8 cellular contexts compared by ENCODE assay signal in the genomic region with DNA sequence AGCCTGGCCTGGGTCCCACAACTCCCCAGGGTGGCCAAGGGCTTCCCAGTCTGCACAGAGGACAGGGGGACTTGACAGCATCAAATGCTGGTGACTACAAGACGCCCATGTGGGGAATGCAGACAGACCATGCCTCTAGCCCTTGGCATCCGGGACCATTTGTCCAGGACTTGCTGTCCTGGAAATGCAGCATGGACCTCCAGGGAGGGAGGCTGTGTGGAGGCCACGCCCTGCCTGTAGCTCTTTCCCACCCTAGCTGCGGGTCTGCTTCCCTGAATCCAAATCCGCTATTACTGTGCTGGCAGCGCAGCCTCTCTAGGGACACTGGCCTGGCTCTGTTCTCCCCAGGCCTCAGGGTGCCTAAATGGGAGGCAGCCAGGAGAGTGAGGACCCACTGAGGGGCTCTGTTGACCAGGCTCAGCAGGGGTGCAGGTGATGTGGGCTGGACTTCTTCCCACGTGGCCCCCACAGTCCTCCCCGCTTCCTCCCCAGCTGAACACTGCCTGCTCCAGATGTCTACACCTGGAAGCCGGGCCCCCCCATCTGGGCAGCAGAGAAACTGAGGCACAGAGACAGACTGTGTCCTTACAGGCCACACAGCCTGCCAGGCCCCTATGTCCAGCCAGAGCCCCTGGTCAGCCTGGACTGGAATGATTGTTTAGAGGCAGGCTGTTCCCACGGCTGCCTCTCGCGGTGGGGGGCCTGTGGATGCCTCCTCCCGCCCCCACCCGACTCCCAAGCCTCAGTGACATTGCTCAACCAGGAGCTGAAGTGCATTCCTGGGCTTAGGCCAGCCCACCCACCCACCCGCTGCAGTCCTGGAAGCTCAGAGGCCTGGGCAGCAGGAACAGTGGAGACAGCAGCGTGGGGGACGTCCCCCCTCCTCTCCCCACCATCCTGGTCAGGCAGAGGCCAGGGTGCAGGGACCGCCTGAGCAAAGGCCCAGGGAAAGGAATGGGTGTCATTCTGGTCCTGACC. TPM values are rescaled to one million over a fixed set of nuclear protein-coding genes. Genes with fewer than 3 reads are reported as not detected.
A peak's percentile ranks its signal among the peaks of the same experiment; 100 is the strongest.
DNase-seq lines count a peak whose midpoint lies in the region; ATAC-seq and TF ChIP-seq lines count a peak whose summit lies in the region.
"Not testable (repeated sequence)": the region's sequence is repeated elsewhere in the genome, so short reads cannot be mapped to it uniquely, and the experiment has no call there.

No MANE protein-coding gene starts in this region.

- 39 to 54% methylated on average over 18 of the region's 18 CpGs for WGBS in heart right ventricle, 2 donors
- WGBS in lung, 2 donors = 49 to 62% methylated on average over 18 of the region's 18 CpGs
- WGBS in thymus = 92% methylated on average over 18 of the region's 18 CpGs

- H3K9ac ChIP-seq in duodenal mucosa (ENCODE audit: low read depth in 1 of 2, low read length in 2 of 2); rectal smooth muscle tissue (ENCODE audit: low read length): not testable (repeated sequence)

- intact Hi-C loops in ascending aorta (cut with DNase I) = loop anchor here (10.0 kb wide), 1 partner anchor 141 kb away; no protein-coding TSS in a partner anchor
- intact Hi-C loops in heart right ventricle (cut with DNase I) = loop anchor here in 9 of 10 donors (2.0 to 10.0 kb wide), 5 partner anchors 39 to 261 kb away; a partner anchor contains a TSS

- DNase-seq in AG09309 (ENCODE audit: low read depth) (peak; percentile 24), NB4 (ENCODE audit: low read depth) (peak; percentile 31), ascending aorta (ENCODE audit: low spot score in 2 of 2) (peak in 1 of 2 donors; percentile 92), heart right ventricle (peak; percentile 72 to 82), lung (ENCODE audit: low spot score) (peak; percentile 63)

- peaks cover 18 to 34% of the 10 kb centered on the region in 2 donors for H3K4me1 ChIP-seq in ascending aorta
- peaks cover 4 to 14% of the 10 kb centered on the region in 2 donors for H3K4me1 ChIP-seq in duodenal mucosa (ENCODE audit: control insufficient read depth in 1 of 2, insufficient read depth in 2 of 2, low read length in 2 of 2)
- H3K4me1 ChIP-seq in heart right ventricle = peaks cover 14 to 60% (median 53%) of the 10 kb centered on the region in 9 donors
- peaks cover 0 to 19% of the 10 kb centered on the region in 2 donors for H3K4me1 ChIP-seq in lung (ENCODE audit: control insufficient read depth in 2 of 2, insufficient read depth in 2 of 2, low read length in 2 of 2)
- not testable (repeated sequence) for H3K4me1 ChIP-seq in rectal smooth muscle tissue (ENCODE audit: control insufficient read depth, insufficient read depth, low read length)
- peaks cover 19% of the 10 kb centered on the region for H3K4me1 ChIP-seq in thymus (ENCODE audit: control insufficient read depth, insufficient read depth, low read length)

- H3K27ac ChIP-seq in ascending aorta (peak overlapping the region; percentile 92 to 93), duodenal mucosa (ENCODE audit: low read depth, low read length) (peak overlapping the region; percentile 50), heart right ventricle (peak overlapping the region; percentile 75 to 94 (median 84)), lung (ENCODE audit: low read depth in 1 of 2, low read length in 1 of 2) (peak overlapping the region; percentile 60 to 90), rectal smooth muscle tissue (ENCODE audit: low read depth, low read length) (peak overlapping the region; percentile 55), thymus (ENCODE audit: low read depth) (peak overlapping the region; percentile 60)

- H3K9me3 ChIP-seq in ascending aorta; duodenal mucosa (ENCODE audit: control insufficient read depth in 1 of 2, low read length in 2 of 2); heart right ventricle; lung (ENCODE audit: control insufficient read depth in 2 of 2, insufficient read depth in 1 of 2, low read length in 1 of 2); thymus (ENCODE audit: control insufficient read depth): not testable (repeated sequence)

- H3K4me3 ChIP-seq in AG09309 (ENCODE audit: control insufficient read depth, low read depth, low read length); NB4 (ENCODE audit: low read depth, low read length); lung; thymus (ENCODE audit: low read length): not testable (repeated sequence)
- H3K4me3 ChIP-seq in ascending aorta (peak overlapping the region in 1 of 2 donors; percentile 11), duodenal mucosa (ENCODE audit: low read depth in 1 of 2, low read length in 2 of 2) (peak overlapping the region in 1 of 2 donors; percentile 16), heart right ventricle (peak overlapping the region in 9 of 10 donors; percentile 21 to 51 (median 44)), rectal smooth muscle tissue (ENCODE audit: low read length) (peak overlapping the region; percentile 27)

- ATAC-seq in heart right ventricle (peak; percentile 62 to 94 (median 86)), lung (ENCODE audit: insufficient read depth, low FRiP score) (peak; percentile 27)

- not testable (repeated sequence) for TF ChIP-seq CTCF in AG09309 (IDR thresholded peaks at IDR 0.05; ENCODE audit: control insufficient read depth, insufficient read depth, low read depth, low read length, missing control alignments); NB4 (IDR thresholded peaks at IDR 0.05; ENCODE audit: low read depth, low read length); ascending aorta (IDR thresholded peaks at IDR 0.05); heart right ventricle (IDR thresholded peaks at IDR 0.05); lung (IDR thresholded peaks at IDR 0.05; ENCODE audit: control extremely low read depth, extremely low read depth)

- TF ChIP-seq POLR2A in NB4 (IDR thresholded peaks at IDR 0.05; ENCODE audit: extremely low read depth, insufficient read length) = not testable (repeated sequence)

- not testable (repeated sequence) for H3K36me3 ChIP-seq in ascending aorta; duodenal mucosa (ENCODE audit: control insufficient read depth in 1 of 2, insufficient read depth in 2 of 2, low read length in 2 of 2); heart right ventricle; lung (ENCODE audit: control insufficient read depth in 2 of 2, insufficient read depth in 2 of 2, low read length in 2 of 2); rectal smooth muscle tissue (ENCODE audit: control insufficient read depth, insufficient read depth, low read length); thymus (ENCODE audit: control insufficient read depth, insufficient read depth)

- H3K27me3 ChIP-seq in ascending aorta; duodenal mucosa (ENCODE audit: control insufficient read depth in 1 of 2, insufficient read depth in 2 of 2, low read length in 2 of 2); heart right ventricle; lung (ENCODE audit: control insufficient read depth, insufficient read depth); rectal smooth muscle tissue (ENCODE audit: control insufficient read depth, insufficient read depth, low read length); thymus (ENCODE audit: control insufficient read depth, insufficient read depth): not testable (repeated sequence)

RNA-seq across cellular contexts. Expression of a gene that starts 1.0 kb away (rescaled TPM):
- total RNA-seq in ascending aorta = 238 TPM
- total RNA-seq in heart right ventricle = 10 to 100 TPM in 4 of 10 donors, 1 to 10 TPM in 6; 4.3 to 32.7 (median 8.5) TPM
- polyA plus RNA-seq in heart right ventricle = 10 to 100 TPM; 66.5 to 67.4 TPM
- 10 to 100 TPM in 1 of 2 donors, 1 to 10 TPM in 1; 9.8 to 92.0 TPM for total RNA-seq in lung
- polyA plus RNA-seq in lung = 10 to 100 TPM; 50.7 to 58.7 TPM
- polyA plus RNA-seq in thymus = 24.6 TPM

RNA-seq across cellular contexts. Expression of a gene that starts 24.8 kb away (rescaled TPM):
- total RNA-seq in ascending aorta = 66.9 TPM
- total RNA-seq in heart right ventricle = 10 to 100 TPM; 34.4 to 61.7 (median 51.8) TPM
- 1 to 10 TPM; 8.3 to 9.1 TPM for polyA plus RNA-seq in heart right ventricle
- total RNA-seq in lung = 10 to 100 TPM; 61.3 to 83.9 TPM
- polyA plus RNA-seq in lung = 10 to 100 TPM; 10.4 to 14.3 TPM
- polyA plus RNA-seq in thymus = 11.6 TPM
